38 cellular contexts compared by ENCODE assay signal in genomic region chr5:1226839-1227238, GRCh38. TPM values are rescaled to one million over a fixed set of nuclear protein-coding genes. Genes with fewer than 3 reads are reported as not detected.
"Had no signal": no experiment of that assay in that cellular context is flagged by ENCODE, and none has a peak within 500 bp of the region (broad histone marks: within the 10 kb centered on the region; RNA-seq: fewer than 3 reads in every experiment).

No MANE protein-coding gene starts in this region.

- H3K9me3 Mint-ChIP-seq: activated B cell treated with CpG ODN at 0.5 μM for 24 hours; activated CD4-positive, alpha-beta memory T cell treated with anti-CD3 and anti-CD28 coated beads for 36 hours; activated CD4-positive, alpha-beta T cell treated with anti-CD3 and anti-CD28 coated beads, Interleukin-2, amount 10 ng/mL, durations not matched to agents 24 days and 14 days; activated CD8-positive, alpha-beta T cell treated with anti-CD3 and anti-CD28 coated beads for 36 hours; activated naive CD4-positive, alpha-beta T cell treated with anti-CD3 and anti-CD28 coated beads for 36 hours; activated naive CD8-positive, alpha-beta T cell treated with anti-CD3 and anti-CD28 coated beads for 36 hours; activated T-cell treated with anti-CD3 and anti-CD28 coated beads, Interleukin-2, amount 50 U/mL, for 4 hours; activated T-cell treated with anti-CD3 and anti-CD28 coated beads, Interleukin-2, amount 50 U/mL, for 72 hours; activated T-helper 1 cell treated with anti-CD3 and anti-CD28 coated beads, Interleukin-12 subunit alpha, Interleukin-12 subunit beta, Interleukin-2, Interleukin-4 antibody, amounts not matched to agents 30 ng/mL and 10 ng/mL and 1 ng/mL, durations not matched to agents 14 hours and 24 hours and 36 hours; activated T-helper 17 cell treated with anti-CD3 and anti-CD28 coated beads, Interleukin-2, amount 50 U/mL, for 72 hours; T-helper 2 cell treated with Interferon-gamma antibody and Interleukin-4, amounts not matched to agents 5 μg/mL and 100 μg/mL, for 36 hours had no signal

- DNase-seq: activated B cell treated with CpG ODN at 0.5 μM for 24 hours; activated CD4-positive, alpha-beta memory T cell treated with anti-CD3 and anti-CD28 coated beads for 36 hours; activated CD4-positive, alpha-beta T cell treated with anti-CD3 and anti-CD28 coated beads for 4 hours; activated CD4-positive, alpha-beta T cell treated with anti-CD3 and anti-CD28 coated beads, Interleukin-2, amount 10 ng/mL, durations not matched to agents 24 days and 14 days; activated CD4-positive, alpha-beta T cell treated with anti-CD3 and anti-CD28 coated beads, Interleukin-2, amount 50 U/mL, for 1 hour; activated CD4-positive, alpha-beta T cell treated with anti-CD3 and anti-CD28 coated beads, Interleukin-2, amount 50 U/mL, for 4 hours; activated CD4-positive, CD25-positive, alpha-beta regulatory T cell treated with anti-CD3 and anti-CD28 coated beads, Interleukin-2, amount 50 U/mL, for 72 hours; activated CD8-positive, alpha-beta memory T cell treated with anti-CD3 and anti-CD28 coated beads, Interleukin-2, amount 50 U/mL, for 4 hours; activated CD8-positive, alpha-beta T cell treated with anti-CD3 and anti-CD28 coated beads for 36 hours; activated effector memory CD4-positive, alpha-beta T cell treated with anti-CD3 and anti-CD28 coated beads, Interleukin-2, amount 50 U/mL, for 16 hours; activated gamma-delta T cell treated with Interleukin-2 at 50 U/mL for 16 hours; activated naive CD4-positive, alpha-beta T cell; activated naive CD4-positive, alpha-beta T cell treated with anti-CD3 and anti-CD28 coated beads for 36 hours; activated naive CD4-positive, alpha-beta T cell treated with anti-CD3 and anti-CD28 coated beads, Interleukin-2, amount 50 U/mL, for 16 hours; activated naive CD8-positive, alpha-beta T cell treated with anti-CD3 and anti-CD28 coated beads for 36 hours; activated T-cell treated with anti-CD3 and anti-CD28 coated beads for 4 hours; activated T-cell treated with anti-CD3 and anti-CD28 coated beads, Interleukin-2, amount 50 U/mL, for 1 hour; activated T-cell treated with anti-CD3 and anti-CD28 coated beads, Interleukin-2, amount 50 U/mL, for 4 hours; activated T-cell treated with anti-CD3 and anti-CD28 coated beads, Interleukin-2, amount 50 U/mL, for 72 hours; adrenal gland; amniotic stem cell; aorta; body of pancreas; brain microvascular endothelial cell; central memory CD4-positive, alpha-beta T cell; T-helper 2 cell; T-helper 9 cell had no signal

- H3K4me3 Mint-ChIP-seq: activated B cell treated with CpG ODN at 0.5 μM for 24 hours; activated CD4-positive, alpha-beta memory T cell treated with anti-CD3 and anti-CD28 coated beads for 36 hours; activated CD4-positive, alpha-beta T cell treated with anti-CD3 and anti-CD28 coated beads, Interleukin-2, amount 10 ng/mL, durations not matched to agents 24 days and 14 days; activated CD8-positive, alpha-beta T cell treated with anti-CD3 and anti-CD28 coated beads for 36 hours; activated naive CD4-positive, alpha-beta T cell treated with anti-CD3 and anti-CD28 coated beads for 36 hours; activated naive CD8-positive, alpha-beta T cell treated with anti-CD3 and anti-CD28 coated beads for 36 hours; activated T-cell treated with anti-CD3 and anti-CD28 coated beads, Interleukin-2, amount 50 U/mL, for 4 hours; activated T-cell treated with anti-CD3 and anti-CD28 coated beads, Interleukin-2, amount 50 U/mL, for 72 hours; activated T-helper 1 cell treated with anti-CD3 and anti-CD28 coated beads, Interleukin-12 subunit alpha, Interleukin-12 subunit beta, Interleukin-2, Interleukin-4 antibody, amounts not matched to agents 30 ng/mL and 10 ng/mL and 1 ng/mL, durations not matched to agents 14 hours and 24 hours and 36 hours; activated T-helper 17 cell treated with anti-CD3 and anti-CD28 coated beads, Interleukin-2, amount 50 U/mL, for 72 hours; T-helper 1 cell treated with Interleukin-12 subunit alpha and Interleukin-12 subunit beta and Interleukin-4 antibody, amounts not matched to agents 30 μg/mL and 1 μg/mL, for 36 hours; T-helper 2 cell treated with Interferon-gamma antibody and Interleukin-4, amounts not matched to agents 5 μg/mL and 100 μg/mL, for 36 hours had no signal

- H3K27ac ChIP-seq: adrenal gland, body of pancreas, brain microvascular endothelial cell, breast epithelium had no signal

- H3K9me3 ChIP-seq: adrenal gland, body of pancreas, breast epithelium had no signal

- H3K27me3 ChIP-seq: adrenal gland, body of pancreas, brain microvascular endothelial cell had no signal

- ATAC-seq: activated CD8-positive, alpha-beta T cell treated with anti-CD3 and anti-CD28 coated beads for 36 hours; activated T-cell treated with anti-CD3 and anti-CD28 coated beads, Interleukin-2, amount 50 U/mL, for 4 hours; activated T-cell treated with anti-CD3 and anti-CD28 coated beads, Interleukin-2, amount 50 U/mL, for 72 hours; activated T-helper 17 cell treated with anti-CD3 and anti-CD28 coated beads, Interleukin-2, amount 50 U/mL, for 72 hours; body of pancreas had no signal

- H3K36me3 Mint-ChIP-seq: activated CD4-positive, alpha-beta memory T cell treated with anti-CD3 and anti-CD28 coated beads for 36 hours; activated naive CD4-positive, alpha-beta T cell treated with anti-CD3 and anti-CD28 coated beads, Interleukin-2, amount 50 U/mL, for 72 hours; activated naive CD8-positive, alpha-beta T cell treated with anti-CD3 and anti-CD28 coated beads for 36 hours had no signal

- H3K4me1 ChIP-seq: adrenal gland, body of pancreas, breast epithelium had no signal

- H3K36me3 ChIP-seq: adrenal gland, brain microvascular endothelial cell, breast epithelium had no signal

- H3K27ac Mint-ChIP-seq: activated B cell treated with CpG ODN at 0.5 μM for 24 hours; activated CD4-positive, alpha-beta memory T cell treated with anti-CD3 and anti-CD28 coated beads for 36 hours; activated CD4-positive, alpha-beta T cell treated with anti-CD3 and anti-CD28 coated beads, Interleukin-2, amount 10 ng/mL, durations not matched to agents 24 days and 14 days; activated CD8-positive, alpha-beta T cell treated with anti-CD3 and anti-CD28 coated beads for 36 hours; activated naive CD4-positive, alpha-beta T cell treated with anti-CD3 and anti-CD28 coated beads for 36 hours; activated naive CD4-positive, alpha-beta T cell treated with anti-CD3 and anti-CD28 coated beads, Interleukin-2, amount 50 U/mL, for 72 hours; activated naive CD8-positive, alpha-beta T cell treated with anti-CD3 and anti-CD28 coated beads for 36 hours; activated T-cell treated with anti-CD3 and anti-CD28 coated beads, Interleukin-2, amount 50 U/mL, for 72 hours; activated T-helper 1 cell treated with anti-CD3 and anti-CD28 coated beads, Interleukin-12 subunit alpha, Interleukin-12 subunit beta, Interleukin-2, Interleukin-4 antibody, amounts not matched to agents 30 ng/mL and 10 ng/mL and 1 ng/mL, durations not matched to agents 14 hours and 24 hours and 36 hours; activated T-helper 17 cell treated with anti-CD3 and anti-CD28 coated beads, Interleukin-2, amount 50 U/mL, for 72 hours; T-helper 1 cell treated with Interleukin-12 subunit alpha and Interleukin-12 subunit beta and Interleukin-4 antibody, amounts not matched to agents 30 μg/mL and 1 μg/mL, for 36 hours; T-helper 2 cell treated with Interferon-gamma antibody and Interleukin-4, amounts not matched to agents 5 μg/mL and 100 μg/mL, for 36 hours had no signal

- FAIRE-seq: astrocyte, TTC549 had no signal

- H3K4me1 Mint-ChIP-seq: activated B cell treated with CpG ODN at 0.5 μM for 24 hours; activated T-helper 17 cell treated with anti-CD3 and anti-CD28 coated beads, Interleukin-2, amount 50 U/mL, for 72 hours had no signal

- H3K4me3 ChIP-seq: adrenal gland, body of pancreas, breast epithelium had no signal

RNA-seq across cellular contexts. Expression of gene SLC6A18, which starts 1.7 kb away (rescaled TPM):
- total RNA-seq: activated B cell treated with CpG ODN at 0.5 μM for 24 hours; activated CD4-positive, alpha-beta memory T cell treated with anti-CD3 and anti-CD28 coated beads for 36 hours; activated CD4-positive, alpha-beta T cell treated with anti-CD3 and anti-CD28 coated beads, Interleukin-2, amount 10 ng/mL, durations not matched to agents 24 days and 14 days; activated CD8-positive, alpha-beta memory T cell treated with anti-CD3 and anti-CD28 coated beads for 36 hours; activated CD8-positive, alpha-beta T cell treated with anti-CD3 and anti-CD28 coated beads for 36 hours; activated naive CD4-positive, alpha-beta T cell treated with anti-CD3 and anti-CD28 coated beads for 36 hours; activated naive CD4-positive, alpha-beta T cell treated with anti-CD3 and anti-CD28 coated beads, Interleukin-2, amount 50 U/mL, for 72 hours; activated naive CD8-positive, alpha-beta T cell treated with anti-CD3 and anti-CD28 coated beads for 36 hours; activated T-cell treated with anti-CD3 and anti-CD28 coated beads, Interleukin-2, amount 50 U/mL, for 4 hours; activated T-cell treated with anti-CD3 and anti-CD28 coated beads, Interleukin-2, amount 50 U/mL, for 72 hours; activated T-helper 1 cell treated with anti-CD3 and anti-CD28 coated beads, Interleukin-12 subunit alpha, Interleukin-12 subunit beta, Interleukin-2, Interleukin-4 antibody, amounts not matched to agents 30 ng/mL and 10 ng/mL and 1 ng/mL, durations not matched to agents 14 hours and 24 hours and 36 hours; activated T-helper 17 cell treated with anti-CD3 and anti-CD28 coated beads, Interleukin-2, amount 50 U/mL, for 72 hours; adrenal gland; aorta; astrocyte; body of pancreas; breast epithelium; cardiac septum; cerebellum had no signal
- polyA plus RNA-seq: adrenal gland, aorta had no signal

RNA-seq across cellular contexts. Expression of gene SLC6A19, which starts 25.4 kb away (rescaled TPM):
- total RNA-seq: activated B cell treated with CpG ODN at 0.5 μM for 24 hours; activated CD4-positive, alpha-beta memory T cell treated with anti-CD3 and anti-CD28 coated beads for 36 hours; activated CD4-positive, alpha-beta T cell treated with anti-CD3 and anti-CD28 coated beads, Interleukin-2, amount 10 ng/mL, durations not matched to agents 24 days and 14 days; activated CD8-positive, alpha-beta memory T cell treated with anti-CD3 and anti-CD28 coated beads for 36 hours; activated CD8-positive, alpha-beta T cell treated with anti-CD3 and anti-CD28 coated beads for 36 hours; activated naive CD4-positive, alpha-beta T cell treated with anti-CD3 and anti-CD28 coated beads for 36 hours; activated naive CD4-positive, alpha-beta T cell treated with anti-CD3 and anti-CD28 coated beads, Interleukin-2, amount 50 U/mL, for 72 hours; activated naive CD8-positive, alpha-beta T cell treated with anti-CD3 and anti-CD28 coated beads for 36 hours; activated T-cell treated with anti-CD3 and anti-CD28 coated beads, Interleukin-2, amount 50 U/mL, for 72 hours; activated T-helper 1 cell treated with anti-CD3 and anti-CD28 coated beads, Interleukin-12 subunit alpha, Interleukin-12 subunit beta, Interleukin-2, Interleukin-4 antibody, amounts not matched to agents 30 ng/mL and 10 ng/mL and 1 ng/mL, durations not matched to agents 14 hours and 24 hours and 36 hours; activated T-helper 17 cell treated with anti-CD3 and anti-CD28 coated beads, Interleukin-2, amount 50 U/mL, for 72 hours; adrenal gland; astrocyte; breast epithelium had no signal
- polyA plus RNA-seq: adrenal gland had no signal
